Comparison of ENCODE assay signal across 8 cellular contexts in genomic region chr9:129080312-129080607, GRCh38. TPM values are rescaled to one million over a fixed set of nuclear protein-coding genes. Genes with fewer than 3 reads are reported as not detected.
DNase-seq lines count a peak whose midpoint lies in the region; ATAC-seq and TF ChIP-seq lines count a peak whose summit lies in the region.

No MANE protein-coding gene starts in this region.

- H3F3A ChIP-seq in SK-N-SH (replicated peaks; ENCODE audit: insufficient read depth): no peaks in the 10 kb centered on the region

- TF ChIP-seq POLR2A in stomach (IDR thresholded peaks at IDR 0.05): no peak

- no peak for ATAC-seq in SK-N-SH treated with all-trans-retinoic acid at 6 μM for 48 hours
- peak; percentile 2 for ATAC-seq in WTC11

- CTCF ChIA-PET in SK-N-SH (lab: Yijun Ruan, JAX): interaction anchor here (1.2 kb wide), 1 partner anchor 73 kb away, joined by 3 read pairs; no protein-coding TSS in a partner anchor
- CTCF ChIA-PET in WTC11 (lab: Charles Lee): interaction anchor here (0.5 to 1.9 kb wide), 10 partner anchors 9 to 537 kb away, joined by 3 to 28 read pairs (median 5); partner anchors contain the start of genes ENDOG and SH3GLB2

- no peaks in the 10 kb centered on the region for H3K9me3 ChIP-seq in SK-N-SH
- no peaks in the 10 kb centered on the region for H3K9me3 ChIP-seq in iPS-18a (ENCODE audit: control insufficient read depth, low read depth, low read length)
- no peaks in the 10 kb centered on the region for H3K9me3 ChIP-seq in stomach

- no peak for TF ChIP-seq CTCF in SK-N-SH (IDR thresholded peaks at IDR 0.05)
- no peak for TF ChIP-seq CTCF in WTC11 (IDR thresholded peaks at IDR 0.05)
- TF ChIP-seq CTCF in stomach (IDR thresholded peaks at IDR 0.05): no peak

- peak overlapping the region; percentile 84 for H3K27ac Mint-ChIP-seq in WTC11

- no peaks in the 10 kb centered on the region for H3K9me3 Mint-ChIP-seq in WTC11

- H3K27ac ChIP-seq in SK-N-SH (ENCODE audit: low read depth in 2 of 2, low read length in 1 of 2) (no peak overlapping the region), iPS-18a (ENCODE audit: low read length) (no peak overlapping the region), stomach (peak overlapping the region; percentile 47 to 91 (median 86))

- TF ChIP-seq RAD21 in SK-N-SH (IDR thresholded peaks at IDR 0.05; ENCODE audit: low read length): no peak

- H3K79me2 ChIP-seq in SK-N-SH (ENCODE audit: insufficient read depth): peaks cover 18% of the 10 kb centered on the region

- peak overlapping the region; percentile 92 for H3K4me3 Mint-ChIP-seq in WTC11

- H3K9ac ChIP-seq in SK-N-SH (peak overlapping the region; percentile 47; the same call in 1 of the 2 replicates), iPS-18a (ENCODE audit: low read length) (peak overlapping the region; percentile 55)

- DNase-seq in SK-N-SH (no peak), WTC11 (ENCODE audit: low spot score) (no peak), stomach (no peak), NCI-H510A treated with DMSO at 0.1 percent for 48 hours (lab: John Stamatoyannopoulos, UW) (no peak), OCI-M2 (lab: John Stamatoyannopoulos, UW; ENCODE audit: unreplicated experiment) (no peak), midbrain (lab: John Stamatoyannopoulos, UW) (no peak)

- H3K27me3 ChIP-seq in SK-N-SH (ENCODE audit: insufficient read depth): no peaks in the 10 kb centered on the region
- H3K27me3 ChIP-seq in iPS-18a (ENCODE audit: control insufficient read depth, insufficient read depth, low read length): no peaks in the 10 kb centered on the region
- H3K27me3 ChIP-seq in stomach: no peaks in the 10 kb centered on the region

- peak overlapping the region; percentile 75 to 78 for H3K4me3 ChIP-seq in SK-N-SH (ENCODE audit: low read depth in 2 of 2, low read length in 1 of 2)
- peak overlapping the region; percentile 88 for H3K4me3 ChIP-seq in iPS-18a (ENCODE audit: low read length)
- H3K4me3 ChIP-seq in stomach: peak overlapping the region; percentile 71 to 90 (median 78)

- WGBS in SK-N-SH (ENCODE audit: low lambda C conversion rate): 1% methylated on average over 8 of the region's 11 CpGs
- 3 to 6% (median 3%) methylated on average over 11 of the region's 11 CpGs for WGBS in stomach, 5 donors

- H3K4me1 Mint-ChIP-seq in WTC11: peaks cover 8% of the 10 kb centered on the region

- H3K27me3 Mint-ChIP-seq in WTC11 (ENCODE audit: low read depth): no peaks in the 10 kb centered on the region

- H3K36me3 ChIP-seq in SK-N-SH (replicated peaks in 1 of 2; ENCODE audit: control insufficient read depth in 1 of 2, insufficient read depth in 2 of 2, low read length in 1 of 2): peaks cover 0 to 6% of the 10 kb centered on the region in 2 experiments
- peaks cover 6% of the 10 kb centered on the region for H3K36me3 ChIP-seq in iPS-18a (ENCODE audit: control insufficient read depth, low read depth, low read length)
- H3K36me3 ChIP-seq in stomach: peaks cover 7 to 14% (median 10%) of the 10 kb centered on the region in 4 donors

- H3K9me2 ChIP-seq in SK-N-SH: no peaks in the 10 kb centered on the region

- intact Hi-C loops in stomach (cut with DNase I; ENCODE audit: low total_unique reads): no loop called here

- H3K4me2 ChIP-seq in SK-N-SH: peak overlapping the region; percentile 93

- POLR2A ChIA-PET in SK-N-SH (lab: Yijun Ruan, JAX) (interaction anchor here (1.3 to 1.6 kb wide), 2 partner anchors 13 to 15 kb away, joined by 6 to 8 read pairs; no protein-coding TSS in a partner anchor), WTC11 (lab: Charles Lee) (interaction anchor here (0.5 to 1.3 kb wide), 6 partner anchors 9 to 491 kb away, joined by 3 to 5 read pairs (median 4); no protein-coding TSS in a partner anchor)

- peaks cover 9 to 21% of the 10 kb centered on the region in 2 experiments; a peak in 2 of 4 replicates for H3K4me1 ChIP-seq in SK-N-SH (ENCODE audit: control insufficient read depth in 1 of 2, insufficient read depth in 2 of 2, low read depth in 1 of 2, low read length in 1 of 2)
- no peaks in the 10 kb centered on the region for H3K4me1 ChIP-seq in iPS-18a (ENCODE audit: control insufficient read depth, low read depth, low read length)
- peaks cover 16 to 61% (median 43%) of the 10 kb centered on the region in 4 donors for H3K4me1 ChIP-seq in stomach

- TF ChIP-seq EP300 in SK-N-SH (IDR thresholded peaks at IDR 0.05; ENCODE audit: borderline replicate concordance in 1 of 2, low read depth in 1 of 2, low read length in 1 of 2) (no peak), stomach (IDR thresholded peaks at IDR 0.05) (no peak)

- no peaks in the 10 kb centered on the region; the same call in 1 of the 2 replicates for H3K36me3 Mint-ChIP-seq in WTC11

- H2AFZ ChIP-seq in SK-N-SH (ENCODE audit: low read depth): peak overlapping the region; percentile 99

- H4K20me1 ChIP-seq in SK-N-SH (ENCODE audit: insufficient read depth): no peaks in the 10 kb centered on the region

TF ChIP-seq in SK-N-SH, 30 proteins besides CTCF, POLR2A, EP300 and RAD21:
- TF ChIP-seq RCOR1 (IDR thresholded peaks at IDR 0.05; ENCODE audit: low read length) (0 out of 2 replicates have a peak, but pooled peaks have one; percentile 14), TEAD4 (IDR thresholded peaks at IDR 0.05; ENCODE audit: borderline replicate concordance, insufficient read depth) (no peak)
TF ChIP-seq in SK-N-SH: peak in this region for 1.

TF ChIP-seq in SK-N-SH treated with all-trans-retinoic acid at 6 μM for 48 hours, 23 proteins besides CTCF, POLR2A, EP300 and RAD21 (continues in another document):
- TF ChIP-seq GLIS3 (CRISPR knock-in tag; IDR thresholded peaks at IDR 0.05) (no peak), ZFP30 (CRISPR knock-in tag; IDR thresholded peaks at IDR 0.05) (no peak), CSDC2 (CRISPR knock-in tag; IDR thresholded peaks at IDR 0.05) (no peak), SNAI2 (CRISPR knock-in tag; IDR thresholded peaks at IDR 0.05) (no peak), PPARA (CRISPR knock-in tag; IDR thresholded peaks at IDR 0.05; ENCODE audit: borderline replicate concordance) (no peak)

TF ChIP-seq in WTC11, 78 proteins besides CTCF, POLR2A, EP300 and RAD21:
- TF ChIP-seq MXD4 (CRISPR knock-in tag; IDR thresholded peaks at IDR 0.05; ENCODE audit: borderline replicate concordance): no peak
- peak; percentile 70 for TF ChIP-seq ZNF423 (CRISPR knock-in tag; IDR thresholded peaks at IDR 0.05)
- no peak for TF ChIP-seq GRHL2 (CRISPR knock-in tag; IDR thresholded peaks at IDR 0.05; ENCODE audit: insufficient replicate concordance, severe bottlenecking)
- peak; percentile 88; the same call in 1 of the 2 replicates for TF ChIP-seq GTF2I (CRISPR knock-in tag; conservative IDR thresholded peaks at IDR 0.05)

RNA-seq across cellular contexts. Expression of gene DOLPP1, which starts 0.7 kb away (rescaled TPM):
- polyA plus RNA-seq in SK-N-SH (2012; rRNA removed) (19.9 and 20.4 TPM in 2 replicates), stomach (10 to 100 TPM in 1 of 3 donors, 1 to 10 TPM in 2; 3.4 to 11.4 (median 8.3) TPM)
- polyA plus RNA-seq in SK-N-SH (2012; cell fraction: cytosol; rRNA removed): 11.7 and 17.0 TPM in 2 replicates
- polyA plus RNA-seq in SK-N-SH (2012; cell fraction: nucleus; rRNA removed): 20.2 and 29.0 TPM in 2 replicates
- total RNA-seq in WTC11 (2021) (30.4 to 35.6 TPM (median 32.7 TPM) in 3 replicates), stomach (10 to 100 TPM in 4 of 5 donors, 1 to 10 TPM in 1; 5.5 to 84.0 (median 17.4) TPM)

RNA-seq across cellular contexts. Expression of gene CRAT, which starts 30.3 kb away (rescaled TPM):
- polyA plus RNA-seq in SK-N-SH (2012; rRNA removed): 29.7 and 44.5 TPM in 2 replicates
- 20.8 and 32.9 TPM in 2 replicates for polyA plus RNA-seq in SK-N-SH (2012; cell fraction: cytosol; rRNA removed)
- 59.3 and 67.2 TPM in 2 replicates for polyA plus RNA-seq in SK-N-SH (2012; cell fraction: nucleus; rRNA removed)
- total RNA-seq in WTC11 (2021): 17.2 to 19.1 TPM (median 17.5 TPM) in 3 replicates
- 10 to 100 TPM; 13.0 to 92.2 (median 49.6) TPM for total RNA-seq in stomach
- 10 to 100 TPM; 25.8 to 28.5 (median 28.1) TPM for polyA plus RNA-seq in stomach

RNA-seq across cellular contexts. Expression of gene PTPA, which starts 31.0 kb away (rescaled TPM):
- polyA plus RNA-seq in SK-N-SH (2012; rRNA removed): 130 and 149 TPM in 2 replicates
- polyA plus RNA-seq in SK-N-SH (2012; cell fraction: cytosol; rRNA removed): 92.2 and 118 TPM in 2 replicates
- polyA plus RNA-seq in SK-N-SH (2012; cell fraction: nucleus; rRNA removed): 127 and 164 TPM in 2 replicates
- total RNA-seq in WTC11 (2021): 181 to 186 TPM (median 186 TPM) in 3 replicates
- total RNA-seq in stomach: 100 to 1,000 TPM in 1 of 5 donors, 10 to 100 TPM in 4; 12.3 to 118 (median 48.8) TPM
- polyA plus RNA-seq in stomach: 100 to 1,000 TPM in 1 of 3 donors, 10 to 100 TPM in 2; 69.2 to 111 (median 77.9) TPM

RNA-seq across cellular contexts. Expression of gene MIGA2, which starts 43.8 kb away (rescaled TPM):
- polyA plus RNA-seq in SK-N-SH (2012; rRNA removed): 21.2 and 26.4 TPM in 2 replicates
- polyA plus RNA-seq in SK-N-SH (2012; cell fraction: cytosol; rRNA removed): 6.0 and 9.9 TPM in 2 replicates
- 104 and 119 TPM in 2 replicates for polyA plus RNA-seq in SK-N-SH (2012; cell fraction: nucleus; rRNA removed)
- 39.9 to 61.7 TPM (median 48.0 TPM) in 3 replicates for total RNA-seq in WTC11 (2021)
- total RNA-seq in stomach: 100 to 1,000 TPM in 1 of 5 donors, 10 to 100 TPM in 4; 34.5 to 175 (median 49.0) TPM
- 10 to 100 TPM in 2 of 3 donors, 1 to 10 TPM in 1; 9.0 to 28.2 (median 10.4) TPM for polyA plus RNA-seq in stomach

RNA-seq across cellular contexts. Expression of gene SH3GLB2, which starts 52.1 kb away (rescaled TPM):
- polyA plus RNA-seq in SK-N-SH (2012; rRNA removed): 94.4 and 111 TPM in 2 replicates
- polyA plus RNA-seq in SK-N-SH (2012; cell fraction: cytosol; rRNA removed): 24.8 and 39.7 TPM in 2 replicates
- polyA plus RNA-seq in SK-N-SH (2012; cell fraction: nucleus; rRNA removed): 624 and 677 TPM in 2 replicates
- 59.7 to 65.7 TPM (median 62.9 TPM) in 3 replicates for total RNA-seq in WTC11 (2021)
- total RNA-seq in stomach: 100 to 1,000 TPM in 4 of 5 donors, 10 to 100 TPM in 1; 50.5 to 408 (median 138) TPM
- polyA plus RNA-seq in stomach: 100 to 1,000 TPM in 2 of 3 donors, 10 to 100 TPM in 1; 58.2 to 113 (median 102) TPM

Comparison
In these comparisons a context has a peak if more than half of its experiments do, and no peak if none do; other contexts are left out.
1. H3K27ac ChIP-seq: peak in stomach (5 of 5); none in SK-N-SH (0 of 2) and iPS-18a (single experiment).
2. Peak in every context shown above with its lines, with median percentiles within 50 percentile points of each other: H3K4me3 ChIP-seq.